22 cellular contexts compared by ENCODE assay signal in the genomic region with DNA sequence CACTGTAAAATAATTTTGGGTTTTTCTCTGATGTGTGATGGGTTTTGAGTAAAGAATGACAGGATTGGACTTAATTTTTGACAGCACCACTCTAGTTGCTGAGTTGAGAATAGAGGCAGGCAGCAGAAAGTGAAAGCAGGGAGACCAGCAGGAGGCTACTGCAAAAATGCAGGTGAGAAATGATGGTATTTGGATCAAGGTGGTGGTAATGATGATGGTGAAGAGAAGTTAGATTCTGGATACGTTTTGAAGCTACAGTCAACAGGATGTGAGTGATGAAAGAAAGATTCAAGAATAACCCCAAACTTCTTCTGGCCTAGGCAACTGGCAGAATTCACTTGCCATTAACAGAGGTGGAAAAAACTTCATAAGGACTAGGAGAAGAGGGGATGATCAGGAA. TPM values are rescaled to one million over a fixed set of nuclear protein-coding genes. Genes with fewer than 3 reads are reported as not detected.
"Had no signal": no experiment of that assay in that cellular context is flagged by ENCODE, and none has a peak within 500 bp of the region (broad histone marks: within the 10 kb centered on the region; RNA-seq: fewer than 3 reads in every experiment).

No MANE protein-coding gene starts in this region.

- H3K9me3 ChIP-seq: MG63 had no signal

- ATAC-seq: HepG2 had no signal

- H3K36me3 ChIP-seq: MG63, SJSA1 had no signal

- H3K4me1 ChIP-seq: SJSA1 had no signal

- H3K27me3 ChIP-seq: MG63 had no signal

- H3K27ac ChIP-seq: SJSA1, SK-N-MC had no signal

- DNase-seq: IMR-90, Karpas-422, KG1, MG63, NCI-H1092 treated with DMSO at 0.1 percent for 48 hours, NCI-H1436, NCI-H187, NCI-H2029, NCI-H2081 treated with DMSO at 0.1 percent for 48 hours, NCI-H2171, NCI-H226, NCI-H446, NCI-H510A, NCI-H524 treated with DMSO at 0.1 percent for 48 hours, NCI-H69, NCI-H774, Right ventricle myocardium superior, RPMI8226, SIG-M5 had no signal

- H3K4me3 ChIP-seq: MG63, SJSA1, SK-N-MC had no signal

RNA-seq across cellular contexts. Expression of gene AK5, which starts 14.8 kb away (rescaled TPM):
- total RNA-seq: HepG2 had no signal
- polyA plus RNA-seq: HepG2 had no signal
